ENCODE assay signal across 1 cellular context in genomic region chr13:43272866-43273265, GRCh38.
TF ChIP-seq lines count a peak whose summit lies in the region.

No MANE protein-coding gene starts in this region.

TF ChIP-seq in IMR-90, 13 proteins besides CTCF, POLR2A, EP300 and RAD21 (continued from another document):
- TF ChIP-seq ELK1 (IDR thresholded peaks at IDR 0.05; ENCODE audit: borderline replicate concordance, low read depth, low read length) (no peak), BHLHE40 (IDR thresholded peaks at IDR 0.05; ENCODE audit: low read depth, low read length) (no peak), CEBPB (IDR thresholded peaks at IDR 0.05; ENCODE audit: low read depth, low read length) (no peak), NFE2L2 (IDR thresholded peaks at IDR 0.05; ENCODE audit: low read depth, low read length) (no peak), FOS (IDR thresholded peaks at IDR 0.05; ENCODE audit: low read depth, low read length) (no peak), MAFK (IDR thresholded peaks at IDR 0.05; ENCODE audit: low read depth, low read length) (no peak), MAZ (IDR thresholded peaks at IDR 0.05; ENCODE audit: borderline replicate concordance, low read depth, low read length) (no peak), SMC3 (IDR thresholded peaks at IDR 0.05; ENCODE audit: low read depth, low read length) (no peak), CHD1 (IDR thresholded peaks at IDR 0.05; ENCODE audit: low read depth, low read length) (no peak), USF2 (IDR thresholded peaks at IDR 0.05; ENCODE audit: low read depth, low read length) (no peak)
TF ChIP-seq in IMR-90: peak in this region for 0.
